In genomic region chr16:172374-172941, GRCh38 we compare ENCODE assay signal across 1 cellular context.
TF ChIP-seq lines count a peak whose summit lies in the region.

Gene HBA2 (plus strand): TSS chr16:172876. CDS start chr16:172913, 37 bp downstream.

TF ChIP-seq in H1, 55 proteins besides CTCF, POLR2A, EP300 and RAD21:
- TF ChIP-seq SUZ12 (IDR thresholded peaks at IDR 0.05; ENCODE audit: low read length) (0 out of 2 replicates have a peak, but pooled peaks have one; percentile 46), EZH2 (IDR thresholded peaks at IDR 0.05; ENCODE audit: low read depth, low read length, severe bottlenecking) (peak; percentile 11)
